ENCODE assay signal across 3 cellular contexts in genomic region chr7:111249807-111250206, GRCh38.
A peak's percentile ranks its signal among the peaks of the same experiment; 100 is the strongest.
DNase-seq lines count a peak whose midpoint lies in the region; ATAC-seq, FAIRE-seq and TF ChIP-seq lines count a peak whose summit lies in the region.
"Not testable (repeated sequence)": the region's sequence is repeated elsewhere in the genome, so short reads cannot be mapped to it uniquely, and the experiment has no call there.

No MANE protein-coding gene starts in this region.

- 42% methylated on average over 5 of the region's 5 CpGs for WGBS in K562 (ENCODE audit: insufficient coverage, low coverage, missing lambda C conversion rate)

- TF ChIP-seq POLR2A in K562 (conservative IDR thresholded peaks at IDR 0.05) = not testable (repeated sequence)

- DNase-seq in OCI-M1 (lab: John Stamatoyannopoulos, UW) = peak; percentile 40
- DNase-seq in WTC11 (ENCODE audit: low spot score) = not testable (repeated sequence)
- peak in 1 of 4 experiments; percentile 16 for DNase-seq in K562 (ENCODE audit: extremely low read depth in 1 of 4, low spot score in 3 of 4)

- peaks cover 20% of the 10 kb centered on the region for H3K4me1 Mint-ChIP-seq in WTC11

- not testable (repeated sequence) for H3K4me3 ChIP-seq in K562

- POLR2A ChIA-PET in WTC11 (lab: Charles Lee); K562 (lab: Yijun Ruan, JAX): not testable (repeated sequence)

- FAIRE-seq in K562 (lab: Jason Lieb, UNC) = not testable (repeated sequence)

- H3K36me3 ChIP-seq in K562 (ENCODE audit: control insufficient read depth, insufficient read depth, low read length) = not testable (repeated sequence)

- ATAC-seq in WTC11, K562: not testable (repeated sequence)

- H3K27ac ChIP-seq in K562 (ENCODE audit: extremely low read depth, low read depth, low read length) = not testable (repeated sequence)

- not testable (repeated sequence) for H3K27me3 Mint-ChIP-seq in WTC11 (ENCODE audit: low read depth)

- H3K9me3 ChIP-seq in K562 (replicated peaks; ENCODE audit: control insufficient read depth, insufficient read depth, low read depth, low read length) = not testable (repeated sequence)

- TF ChIP-seq CTCF in WTC11 (IDR thresholded peaks at IDR 0.05); K562 (IDR thresholded peaks at IDR 0.05 in 2 of 3, conservative IDR thresholded peaks at IDR 0.05 in 1 of 3; ENCODE audit: insufficient read depth in 2 of 3, low read depth in 1 of 3, low read length in 3 of 3): not testable (repeated sequence)

- CTCF ChIA-PET in WTC11 (lab: Charles Lee); K562 (lab: Yijun Ruan, JAX; ENCODE audit: low intra/inter-chr PET ratio): not testable (repeated sequence)

- not testable (repeated sequence) for TF ChIP-seq EP300 in K562 (IDR thresholded peaks at IDR 0.05; ENCODE audit: low read length)

- peak overlapping the region; percentile 13; the same call in 1 of the 2 replicates for H3K4me3 Mint-ChIP-seq in WTC11

- H4K20me1 ChIP-seq in K562 (replicated peaks; ENCODE audit: control insufficient read depth, insufficient read depth, low read length) = not testable (repeated sequence)

- H3K27me3 ChIP-seq in K562 (ENCODE audit: control insufficient read depth in 2 of 2, insufficient read depth in 2 of 2, low read length in 2 of 2) = not testable (repeated sequence)

- H3K9ac ChIP-seq in K562 (ENCODE audit: insufficient read depth in 1 of 2, low read depth in 2 of 2, low read length in 2 of 2) = not testable (repeated sequence)

- TF ChIP-seq RAD21 in K562 (CRISPR knock-in tag; conservative IDR thresholded peaks at IDR 0.05 in 1 of 2, IDR thresholded peaks at IDR 0.05 in 1 of 2) = not testable (repeated sequence)

- peak overlapping the region; percentile 26; the same call in 1 of the 2 replicates for H3K27ac Mint-ChIP-seq in WTC11

- not testable (repeated sequence) for H3K79me2 ChIP-seq in K562 (ENCODE audit: control insufficient read depth, insufficient read depth, low read length)

- intact Hi-C loops in K562 (cut with micrococcal nuclease) = not testable (repeated sequence)

- not testable (repeated sequence) for H3K4me2 ChIP-seq in K562 (ENCODE audit: insufficient read depth, low read length)

- not testable (repeated sequence) for H2AFZ ChIP-seq in K562 (ENCODE audit: low read depth, low read length)

- in situ Hi-C loops in K562 (cut with MboI) = not testable (repeated sequence)

- not testable (repeated sequence) for H3K36me3 Mint-ChIP-seq in WTC11

- not testable (repeated sequence) for H3K4me1 ChIP-seq in K562 (replicated peaks in 1 of 2; ENCODE audit: control insufficient read depth in 2 of 2, insufficient read depth in 2 of 2, low read length in 2 of 2)

- H3K9me3 Mint-ChIP-seq in WTC11 = peaks cover 14% of the 10 kb centered on the region

- BruUV-seq in K562 (replicated peaks; lab: Mats Ljungman, UMichigan) = not testable (repeated sequence)

- H3K9me1 ChIP-seq in K562 (ENCODE audit: control insufficient read depth, insufficient read depth, low read length) = not testable (repeated sequence)

TF ChIP-seq in K562, 482 proteins besides CTCF, POLR2A, EP300 and RAD21:
- TF ChIP-seq TEAD4 (IDR thresholded peaks at IDR 0.05; ENCODE audit: low read length) (peak; percentile 20; the same call in 1 of the 2 replicates), CBFA2T3 (IDR thresholded peaks at IDR 0.05) (peak; percentile 72), ATF3 (IDR thresholded peaks at IDR 0.05) (0 out of 2 replicates have a peak, but pooled peaks have one; percentile 10), SMARCA4 (IDR thresholded peaks at IDR 0.05) (peak; percentile 39; the same call in 1 of the 2 replicates), TAL1 (IDR thresholded peaks at IDR 0.05) (peak; percentile 61), ATF7 (IDR thresholded peaks at IDR 0.05) (peak; percentile 21; the same call in 1 of the 2 replicates), ARID1B (IDR thresholded peaks at IDR 0.05) (peak; percentile 74), FOXA3 (CRISPR knock-in tag; conservative IDR thresholded peaks at IDR 0.05 in 1 of 2, IDR thresholded peaks at IDR 0.05 in 1 of 2) (0 out of 4 replicates have a peak, but pooled peaks of 1 of the 2 experiments have one; percentile 9), TCF3 (CRISPR knock-in tag; IDR thresholded peaks at IDR 0.05) (peak; percentile 78), CBFA2T2 (conservative IDR thresholded peaks at IDR 0.05) (peak; percentile 60; the same call in 1 of the 2 replicates)
- not testable (repeated sequence) for TF ChIP-seq TEAD4 (CRISPR knock-in tag; IDR thresholded peaks at IDR 0.05; ENCODE audit: borderline replicate concordance); ATF3 (CRISPR knock-in tag; conservative IDR thresholded peaks at IDR 0.05)
